In genomic region chrX:71606536-71607216, GRCh38 we compare ENCODE assay signal across 1 cellular context.
TF ChIP-seq lines count a peak whose summit lies in the region.

No MANE protein-coding gene starts in this region.

TF ChIP-seq in GM12878, 131 proteins besides CTCF, POLR2A, EP300 and RAD21:
- no peak for TF ChIP-seq ESRRA (IDR thresholded peaks at IDR 0.05; ENCODE audit: low read length)
- no peak for TF ChIP-seq FOXK2 (IDR thresholded peaks at IDR 0.05)
- TF ChIP-seq KAT2A (conservative IDR thresholded peaks at IDR 0.05; ENCODE audit: control insufficient read depth, low read depth, low read length), result no peak
- no peak for TF ChIP-seq EED (IDR thresholded peaks at IDR 0.05; ENCODE audit: low read depth)
- no peak for TF ChIP-seq ZNF384 (IDR thresholded peaks at IDR 0.05; ENCODE audit: borderline replicate concordance, low read depth, low read length)
- no peak for TF ChIP-seq RELA (IDR thresholded peaks at IDR 0.05; ENCODE audit: borderline replicate concordance, partially characterized antibody)
- TF ChIP-seq, protein P1, sequence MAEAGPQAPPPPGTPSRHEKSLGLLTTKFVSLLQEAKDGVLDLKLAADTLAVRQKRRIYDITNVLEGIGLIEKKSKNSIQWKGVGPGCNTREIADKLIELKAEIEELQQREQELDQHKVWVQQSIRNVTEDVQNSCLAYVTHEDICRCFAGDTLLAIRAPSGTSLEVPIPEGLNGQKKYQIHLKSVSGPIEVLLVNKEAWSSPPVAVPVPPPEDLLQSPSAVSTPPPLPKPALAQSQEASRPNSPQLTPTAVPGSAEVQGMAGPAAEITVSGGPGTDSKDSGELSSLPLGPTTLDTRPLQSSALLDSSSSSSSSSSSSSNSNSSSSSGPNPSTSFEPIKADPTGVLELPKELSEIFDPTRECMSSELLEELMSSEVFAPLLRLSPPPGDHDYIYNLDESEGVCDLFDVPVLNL (IDR thresholded peaks at IDR 0.05; ENCODE audit: low read depth, low read length), result no peak
- TF ChIP-seq, protein P2, sequence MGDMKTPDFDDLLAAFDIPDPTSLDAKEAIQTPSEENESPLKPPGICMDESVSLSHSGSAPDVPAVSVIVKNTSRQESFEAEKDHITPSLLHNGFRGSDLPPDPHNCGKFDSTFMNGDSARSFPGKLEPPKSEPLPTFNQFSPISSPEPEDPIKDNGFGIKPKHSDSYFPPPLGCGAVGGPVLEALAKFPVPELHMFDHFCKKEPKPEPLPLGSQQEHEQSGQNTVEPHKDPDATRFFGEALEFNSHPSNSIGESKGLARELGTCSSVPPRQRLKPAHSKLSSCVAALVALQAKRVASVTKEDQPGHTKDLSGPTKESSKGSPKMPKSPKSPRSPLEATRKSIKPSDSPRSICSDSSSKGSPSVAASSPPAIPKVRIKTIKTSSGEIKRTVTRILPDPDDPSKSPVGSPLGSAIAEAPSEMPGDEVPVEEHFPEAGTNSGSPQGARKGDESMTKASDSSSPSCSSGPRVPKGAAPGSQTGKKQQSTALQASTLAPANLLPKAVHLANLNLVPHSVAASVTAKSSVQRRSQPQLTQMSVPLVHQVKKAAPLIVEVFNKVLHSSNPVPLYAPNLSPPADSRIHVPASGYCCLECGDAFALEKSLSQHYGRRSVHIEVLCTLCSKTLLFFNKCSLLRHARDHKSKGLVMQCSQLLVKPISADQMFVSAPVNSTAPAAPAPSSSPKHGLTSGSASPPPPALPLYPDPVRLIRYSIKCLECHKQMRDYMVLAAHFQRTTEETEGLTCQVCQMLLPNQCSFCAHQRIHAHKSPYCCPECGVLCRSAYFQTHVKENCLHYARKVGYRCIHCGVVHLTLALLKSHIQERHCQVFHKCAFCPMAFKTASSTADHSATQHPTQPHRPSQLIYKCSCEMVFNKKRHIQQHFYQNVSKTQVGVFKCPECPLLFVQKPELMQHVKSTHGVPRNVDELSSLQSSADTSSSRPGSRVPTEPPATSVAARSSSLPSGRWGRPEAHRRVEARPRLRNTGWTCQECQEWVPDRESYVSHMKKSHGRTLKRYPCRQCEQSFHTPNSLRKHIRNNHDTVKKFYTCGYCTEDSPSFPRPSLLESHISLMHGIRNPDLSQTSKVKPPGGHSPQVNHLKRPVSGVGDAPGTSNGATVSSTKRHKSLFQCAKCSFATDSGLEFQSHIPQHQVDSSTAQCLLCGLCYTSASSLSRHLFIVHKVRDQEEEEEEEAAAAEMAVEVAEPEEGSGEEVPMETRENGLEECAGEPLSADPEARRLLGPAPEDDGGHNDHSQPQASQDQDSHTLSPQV (IDR thresholded peaks at IDR 0.05), result no peak
- TF ChIP-seq MYC (IDR thresholded peaks at IDR 0.05; ENCODE audit: insufficient read depth, insufficient read length, insufficient replicate concordance, low read length, severe bottlenecking), result no peak
- no peak for TF ChIP-seq SMARCA5 (IDR thresholded peaks at IDR 0.05)
- no peak for TF ChIP-seq CHD1 (IDR thresholded peaks at IDR 0.05; ENCODE audit: low read depth, low read length)
- TF ChIP-seq BACH1 (IDR thresholded peaks at IDR 0.05; ENCODE audit: borderline replicate concordance), result no peak
- TF ChIP-seq CREM (IDR thresholded peaks at IDR 0.05; ENCODE audit: low read depth), result no peak
